ENCODE assay signal across 28 cellular contexts in the genomic region with DNA sequence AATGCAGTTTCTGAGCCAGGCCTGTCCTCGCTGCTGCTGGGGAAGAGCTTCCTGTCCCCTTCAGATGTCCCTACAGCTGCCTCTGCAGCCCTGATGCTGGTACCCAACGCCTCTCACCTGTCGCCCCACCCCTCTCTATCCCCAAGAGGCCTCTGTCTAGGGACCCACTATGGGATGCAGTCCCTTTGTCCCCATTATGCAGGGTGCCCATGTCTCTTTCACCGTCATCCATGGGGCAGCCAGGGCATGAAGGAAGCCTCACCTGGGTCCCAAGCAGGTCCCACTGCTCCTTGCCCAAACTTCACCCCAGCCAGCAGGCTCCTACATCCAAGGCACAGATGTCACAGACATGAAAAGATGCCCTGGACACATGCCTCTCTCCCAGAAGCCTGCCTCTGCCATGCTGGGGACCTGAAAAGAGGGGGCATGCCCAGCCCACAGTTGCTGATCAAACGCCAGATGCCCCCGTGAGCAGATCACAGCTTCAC.
DNase-seq lines count a peak whose midpoint lies in the region; ATAC-seq, FAIRE-seq and TF ChIP-seq lines count a peak whose summit lies in the region.
"Had no signal": no experiment of that assay in that cellular context is flagged by ENCODE, and none has a peak within 500 bp of the region (broad histone marks: within the 10 kb centered on the region; RNA-seq: fewer than 3 reads in every experiment).

No MANE protein-coding gene starts in this region.

- H3K27me3 ChIP-seq in sigmoid colon (no peaks in the 10 kb centered on the region), breast epithelium (peaks cover 0 to 9% of the 10 kb centered on the region in 2 donors)

- peaks cover 0 to 9% of the 10 kb centered on the region in 2 donors for H3K4me1 ChIP-seq in kidney (ENCODE audit: control insufficient read depth in 1 of 2, insufficient read depth in 1 of 2, low read depth in 1 of 2, low read length in 2 of 2)
- peaks cover 0 to 49% (median 39%) of the 10 kb centered on the region in 4 donors for H3K4me1 ChIP-seq in sigmoid colon
- peaks cover 0 to 18% of the 10 kb centered on the region in 2 donors for H3K4me1 ChIP-seq in breast epithelium
- H3K4me1 ChIP-seq: prostate gland had no signal

- peaks cover 5% of the 10 kb centered on the region for H3K27me3 Mint-ChIP-seq in HFFc6 (ENCODE audit: insufficient read depth)
- H3K27me3 Mint-ChIP-seq: activated naive CD8-positive, alpha-beta T cell treated with anti-CD3 and anti-CD28 coated beads for 36 hours had no signal

- intact Hi-C loops in kidney (cut with DNase I), result no loop called here
- intact Hi-C loops in sigmoid colon (cut with DNase I), result no loop called here
- intact Hi-C loops in breast epithelium (cut with DNase I; ENCODE audit: low total_unique reads), result no loop called here

- H3K27ac ChIP-seq in kidney (ENCODE audit: low read depth in 2 of 2, low read length in 2 of 2) (no peak overlapping the region), sigmoid colon (no peak overlapping the region), breast epithelium (no peak overlapping the region)
- H3K27ac ChIP-seq: esophagus squamous epithelium, prostate gland, RWPE1, thoracic aorta had no signal

- no peak for FAIRE-seq in kidney (lab: Jason Lieb, UNC)

- H3K9me3 ChIP-seq in kidney (ENCODE audit: control insufficient read depth in 1 of 2, low read length in 2 of 2), result no peaks in the 10 kb centered on the region
- H3K9me3 ChIP-seq in sigmoid colon, result no peaks in the 10 kb centered on the region
- H3K9me3 ChIP-seq in breast epithelium, result no peaks in the 10 kb centered on the region
- H3K9me3 ChIP-seq: esophagus squamous epithelium, prostate gland, thoracic aorta had no signal

- H3K36me3 ChIP-seq in kidney (ENCODE audit: control insufficient read depth in 1 of 2, insufficient read depth in 2 of 2, low read length in 2 of 2), result no peaks in the 10 kb centered on the region
- H3K36me3 ChIP-seq in sigmoid colon, result no peaks in the 10 kb centered on the region
- H3K36me3 ChIP-seq in breast epithelium, result no peaks in the 10 kb centered on the region
- H3K36me3 ChIP-seq: esophagus squamous epithelium, prostate gland, thoracic aorta had no signal

- no peak overlapping the region for H3K4me3 Mint-ChIP-seq in HFFc6
- H3K4me3 Mint-ChIP-seq: activated CD8-positive, alpha-beta T cell treated with anti-CD3 and anti-CD28 coated beads, Interleukin-2, amount 10 ng/mL, durations not matched to agents 7 days and 5 days; activated naive CD8-positive, alpha-beta T cell treated with anti-CD3 and anti-CD28 coated beads for 36 hours; CD8-positive, alpha-beta memory T cell; naive thymus-derived CD8-positive, alpha-beta T cell; stimulated activated memory B cell treated with anti-CD40 and anti-IgM and Interleukin-4, amounts not matched to agents 10 μg/mL and 1 μg/mL and 100 μg/mL, for 72 hours had no signal

- H3K4me3 ChIP-seq in kidney (ENCODE audit: low read length in 2 of 2), result no peak overlapping the region
- no peak overlapping the region for H3K4me3 ChIP-seq in sigmoid colon
- H3K4me3 ChIP-seq in breast epithelium, result no peak overlapping the region
- H3K4me3 ChIP-seq: esophagus squamous epithelium, prostate gland, skin epidermis, thoracic aorta had no signal

- peak overlapping the region; percentile 98 for H3K27ac Mint-ChIP-seq in HFFc6
- H3K27ac Mint-ChIP-seq: activated CD8-positive, alpha-beta T cell treated with anti-CD3 and anti-CD28 coated beads, Interleukin-2, amount 10 ng/mL, durations not matched to agents 7 days and 5 days; activated naive CD8-positive, alpha-beta T cell treated with anti-CD3 and anti-CD28 coated beads for 36 hours; CD8-positive, alpha-beta memory T cell; naive thymus-derived CD8-positive, alpha-beta T cell; stimulated activated memory B cell treated with anti-CD40 and anti-IgM and Interleukin-4, amounts not matched to agents 10 μg/mL and 1 μg/mL and 100 μg/mL, for 72 hours had no signal

- TF ChIP-seq POLR2A in sigmoid colon (IDR thresholded peaks at IDR 0.05) (no peak), breast epithelium (IDR thresholded peaks at IDR 0.05) (no peak)

- H3K9me3 Mint-ChIP-seq in HFFc6, result no peaks in the 10 kb centered on the region
- H3K9me3 Mint-ChIP-seq: activated naive CD8-positive, alpha-beta T cell treated with anti-CD3 and anti-CD28 coated beads for 36 hours; CD8-positive, alpha-beta memory T cell; naive thymus-derived CD8-positive, alpha-beta T cell had no signal

- H3K4me1 Mint-ChIP-seq in HFFc6 (ENCODE audit: low read depth), result peaks cover 62% of the 10 kb centered on the region
- H3K4me1 Mint-ChIP-seq: activated naive CD8-positive, alpha-beta T cell treated with anti-CD3 and anti-CD28 coated beads for 36 hours; CD8-positive, alpha-beta memory T cell; naive thymus-derived CD8-positive, alpha-beta T cell; stimulated activated memory B cell treated with anti-CD40 and anti-IgM and Interleukin-4, amounts not matched to agents 10 μg/mL and 1 μg/mL and 100 μg/mL, for 72 hours had no signal

- ATAC-seq in activated CD4-positive, CD25-positive, alpha-beta regulatory T cell treated with anti-CD3 and anti-CD28 coated beads, Interleukin-2, amount 50 U/mL, for 24 hours, result no peak
- ATAC-seq: activated CD8-positive, alpha-beta T cell treated with anti-CD3 and anti-CD28 coated beads, Interleukin-2, amount 10 ng/mL, durations not matched to agents 7 days and 5 days; naive thymus-derived CD8-positive, alpha-beta T cell; stimulated activated memory B cell treated with anti-CD40 and anti-IgM and Interleukin-4, amounts not matched to agents 10 μg/mL and 1 μg/mL and 100 μg/mL, for 72 hours had no signal

- TF ChIP-seq EP300 in sigmoid colon (IDR thresholded peaks at IDR 0.05), result no peak

- TF ChIP-seq CTCF in HFFc6 (IDR thresholded peaks at IDR 0.05) (no peak), kidney (IDR thresholded peaks at IDR 0.05; ENCODE audit: borderline replicate concordance, extremely low read depth, insufficient read depth) (no peak), sigmoid colon (IDR thresholded peaks at IDR 0.05) (no peak), breast epithelium (IDR thresholded peaks at IDR 0.05) (no peak)

- H3K9ac ChIP-seq in kidney (ENCODE audit: low read length in 2 of 2), result no peak overlapping the region

- H3K36me3 Mint-ChIP-seq in HFFc6 (ENCODE audit: low read depth), result peaks cover 2% of the 10 kb centered on the region; the same call in 1 of the 2 replicates
- H3K36me3 Mint-ChIP-seq: activated naive CD8-positive, alpha-beta T cell treated with anti-CD3 and anti-CD28 coated beads for 36 hours; CD8-positive, alpha-beta memory T cell; naive thymus-derived CD8-positive, alpha-beta T cell; stimulated activated memory B cell treated with anti-CD40 and anti-IgM and Interleukin-4, amounts not matched to agents 10 μg/mL and 1 μg/mL and 100 μg/mL, for 72 hours had no signal

- DNase-seq in activated CD4-positive, CD25-positive, alpha-beta regulatory T cell treated with anti-CD3 and anti-CD28 coated beads, Interleukin-2, amount 50 U/mL, for 72 hours, result peak; percentile 17
- no peak for DNase-seq in HFFc6
- peak; percentile 45 for DNase-seq in kidney
- DNase-seq in sigmoid colon, result peak; percentile 56
- DNase-seq in DMS114 treated with DMSO at 0.1 percent for 48 hours (lab: John Stamatoyannopoulos, UW; ENCODE audit: unreplicated experiment), result no peak
- no peak for DNase-seq in dedifferentiated amniotic fluid mesenchymal stem cell (ENCODE audit: extremely low spot score)
- DNase-seq in breast epithelium (ENCODE audit: low spot score in 2 of 2), result no peak
- DNase-seq: 8988T; activated CD4-positive, CD25-positive, alpha-beta regulatory T cell; activated CD8-positive, alpha-beta T cell treated with anti-CD3 and anti-CD28 coated beads, Interleukin-2, amount 10 ng/mL, durations not matched to agents 7 days and 5 days; activated naive CD8-positive, alpha-beta T cell treated with anti-CD3 and anti-CD28 coated beads for 36 hours; DMS79; effector memory CD4-positive, alpha-beta T cell; esophagus squamous epithelium; Kasumi-1; kidney glomerular epithelial cell; NCI-H187 treated with DMSO at 0.1 percent for 48 hours; NCI-H2227 treated with DMSO at 0.1 percent for 48 hours; stimulated activated CD4-positive, alpha-beta T cell treated with anti-CD3 and anti-CD28 coated beads, Interleukin-1b, Interleukin-23, amount 100 ng/mL, for 48 hours; SW 1271 had no signal

- 73 to 83% methylated on average over 6 of the region's 6 CpGs for WGBS in sigmoid colon, 2 donors

Comparison
In these comparisons a context has a peak if more than half of its experiments do, and no peak if none do; other contexts are left out.
1. DNase-seq: peak in activated CD4-positive, CD25-positive, alpha-beta regulatory T cell treated with anti-CD3 and anti-CD28 coated beads, Interleukin-2, amount 50 U/mL, for 72 hours (single experiment), kidney (single experiment) and sigmoid colon (single experiment); none in HFFc6 (single experiment), DMS114 treated with DMSO at 0.1 percent for 48 hours (single experiment), dedifferentiated amniotic fluid mesenchymal stem cell (single experiment) and breast epithelium (0 of 2).